ENCODE assay signal across 30 cellular contexts in genomic region chr3:116691041-116691440, GRCh38. TPM values are rescaled to one million over a fixed set of nuclear protein-coding genes. Genes with fewer than 3 reads are reported as not detected.
"Had no signal": no experiment of that assay in that cellular context is flagged by ENCODE, and none has a peak within 500 bp of the region (broad histone marks: within the 10 kb centered on the region; RNA-seq: fewer than 3 reads in every experiment).

No MANE protein-coding gene starts in this region.

- H3K36me3 ChIP-seq: stomach, suprapubic skin, thoracic aorta, thyroid gland, tibial artery, tibial nerve, transverse colon, upper lobe of left lung, upper lobe of right lung, uterus, vagina had no signal

- H3K9me3 ChIP-seq: suprapubic skin, testis, thoracic aorta, thyroid gland, tibial artery, tibial nerve, transverse colon, upper lobe of left lung, upper lobe of right lung, uterus, vagina had no signal

- ATAC-seq: stimulated activated effector memory CD8-positive, alpha-beta T cell treated with anti-CD3 and anti-CD28 coated beads, Interleukin-12 subunit alpha, Interleukin-12 subunit beta, amount 100 ng/mL, for 72 hours; stimulated activated memory B cell treated with anti-CD40 and anti-IgM and Interleukin-4, amounts not matched to agents 10 μg/mL and 1 μg/mL and 100 μg/mL, for 72 hours; stimulated activated naive B cell treated with anti-CD40 and anti-IgM and Interleukin-4, amounts not matched to agents 10 μg/mL and 1 μg/mL and 100 μg/mL, for 72 hours; stimulated activated naive CD8-positive, alpha-beta T cell treated with anti-CD3 and anti-CD28 coated beads, Interleukin-15, amount 100 ng/mL, for 72 hours; stimulated activated naive CD8-positive, alpha-beta T cell treated with anti-CD3 and anti-CD28 coated beads, Interleukin-15, Interleukin-2, amounts not matched to agents 100 U/mL and 50 U/mL, for 24 hours; upper lobe of right lung had no signal

- H3K4me3 ChIP-seq: stomach, suprapubic skin, testis, thoracic aorta, thyroid gland, tibial artery, tibial nerve, transverse colon, upper lobe of left lung, upper lobe of right lung, uterus, vagina had no signal

- DNase-seq: stimulated activated CD4-positive, alpha-beta T cell treated with anti-CD3 and anti-CD28 coated beads, Interleukin-2, amount 100 ng/mL, for 48 hours; stimulated activated CD4-positive, alpha-beta T cell treated with anti-CD3 and anti-CD28 coated beads, Interleukin-4, amount 100 ng/mL, for 1 hour; stimulated activated CD4-positive, alpha-beta T cell treated with anti-CD3 and anti-CD28 coated beads, Interleukin-4, amount 100 ng/mL, for 24 hours; stimulated activated CD4-positive, alpha-beta T cell treated with anti-CD3 and anti-CD28 coated beads, Interleukin-4, amount 100 ng/mL, for 4 hours; stimulated activated CD8-positive, alpha-beta memory T cell treated with anti-CD3 and anti-CD28 coated beads, Interleukin-4, amount 100 ng/mL, for 48 hours; stimulated activated naive B cell treated with anti-CD40 and anti-IgM and Interleukin-4, amounts not matched to agents 10 μg/mL and 1 μg/mL and 100 μg/mL, for 72 hours; stimulated activated naive CD4-positive, alpha-beta T cell; stimulated activated naive CD4-positive, alpha-beta T cell treated with Interleukin-2 at 50 U/mL for 16 hours; stimulated activated naive CD8-positive, alpha-beta T cell treated with anti-CD3 and anti-CD28 coated beads, Interleukin-15, amount 100 ng/mL, for 72 hours; stimulated activated naive CD8-positive, alpha-beta T cell treated with anti-CD3 and anti-CD28 coated beads, Interleukin-15, Interleukin-2, amounts not matched to agents 100 U/mL and 50 U/mL, for 24 hours; stomach; substantia nigra; testis; thyroid gland; tibial artery; transverse colon; trophoblast cell; upper lobe of left lung; upper lobe of right lung; uterus had no signal

- H3K4me1 ChIP-seq: stomach, suprapubic skin, thyroid gland, tibial artery, tibial nerve, transverse colon, upper lobe of left lung, upper lobe of right lung, uterus, vagina had no signal

- H3K27me3 ChIP-seq: stomach, suprapubic skin, testis, thyroid gland, tibial artery, tibial nerve, transverse colon, upper lobe of left lung, upper lobe of right lung, uterus, vagina had no signal

- H3K27ac ChIP-seq: stomach, suprapubic skin, testis, thoracic aorta, thyroid gland, tibial artery, tibial nerve, transverse colon, upper lobe of left lung, upper lobe of right lung, uterus, vagina had no signal

RNA-seq across cellular contexts. Expression of gene TUSC7, which starts 18.5 kb away (rescaled TPM):
- total RNA-seq: stomach, subcutaneous adipose tissue, suprapubic skin, thoracic aorta, thyroid gland, tibial nerve, transverse colon, upper lobe of left lung, upper lobe of right lung, ureter, urinary bladder, uterus, vagina had no signal
- polyA plus RNA-seq: stomach, thymus, urinary bladder had no signal
